In the genomic region with DNA sequence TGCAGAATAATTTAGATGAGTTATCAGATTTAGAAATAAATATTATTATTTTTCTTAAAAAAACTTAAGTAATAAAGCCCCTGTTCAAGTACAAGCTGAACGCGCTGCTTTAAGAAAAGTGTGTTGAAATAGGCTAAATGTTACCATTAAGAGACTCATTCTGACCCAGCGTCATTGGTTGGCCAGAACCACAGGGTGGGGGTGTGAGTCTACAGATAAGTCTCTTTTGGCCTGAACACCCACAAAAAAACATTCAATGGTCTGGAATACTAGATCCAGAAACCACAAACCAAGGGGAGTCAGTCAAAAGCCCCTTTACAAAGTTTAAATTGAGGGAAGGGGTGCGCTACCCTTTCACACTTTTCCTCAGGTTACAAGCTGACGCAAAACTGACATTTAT, we compare ENCODE assay signal across 24 cellular contexts.
A peak's percentile ranks its signal among the peaks of the same experiment; 100 is the strongest.
DNase-seq lines count a peak whose midpoint lies in the region; ATAC-seq and TF ChIP-seq lines count a peak whose summit lies in the region.
"Had no signal": no experiment of that assay in that cellular context is flagged by ENCODE, and none has a peak within 500 bp of the region (broad histone marks: within the 10 kb centered on the region; RNA-seq: fewer than 3 reads in every experiment).

No MANE protein-coding gene starts in this region.

- CTCF ChIA-PET in SK-N-SH (lab: Yijun Ruan, JAX) = interaction anchor here (0.8 to 1.1 kb wide), 2 partner anchors 11 to 60 kb away, joined by 4 read pairs; no protein-coding TSS in a partner anchor

- H3K27me3 ChIP-seq in SK-N-SH (ENCODE audit: insufficient read depth) (no peaks in the 10 kb centered on the region), thyroid gland (no peaks in the 10 kb centered on the region)
- H3K27me3 ChIP-seq: ascending aorta, MG63 had no signal

- TF ChIP-seq RAD21 in SK-N-SH (IDR thresholded peaks at IDR 0.05; ENCODE audit: low read length) = peak; percentile 28; the same call in 1 of the 2 replicates

- 0 out of 2 replicates have a peak, but pooled peaks have one; percentile 19 for TF ChIP-seq CTCF in SK-N-SH (IDR thresholded peaks at IDR 0.05)
- TF ChIP-seq CTCF in fibroblast of pulmonary artery (IDR thresholded peaks at IDR 0.05; ENCODE audit: low read length, missing control alignments) = no peak
- no peak for TF ChIP-seq CTCF in thyroid gland (IDR thresholded peaks at IDR 0.05)

- H3K36me3 ChIP-seq in SK-N-SH (replicated peaks in 1 of 2; ENCODE audit: control insufficient read depth in 1 of 2, insufficient read depth in 2 of 2, low read length in 1 of 2) = no peaks in the 10 kb centered on the region
- no peaks in the 10 kb centered on the region for H3K36me3 ChIP-seq in thyroid gland
- H3K36me3 ChIP-seq: ascending aorta, left ventricle myocardium inferior, MG63 had no signal

- no peak overlapping the region for H3K9ac ChIP-seq in SK-N-SH

- H3K4me2 ChIP-seq in SK-N-SH = no peak overlapping the region

- H3K9me3 ChIP-seq in SK-N-SH = no peaks in the 10 kb centered on the region
- no peaks in the 10 kb centered on the region for H3K9me3 ChIP-seq in thyroid gland
- H3K9me3 ChIP-seq: ascending aorta had no signal

- no peak for TF ChIP-seq EP300 in SK-N-SH (IDR thresholded peaks at IDR 0.05; ENCODE audit: borderline replicate concordance in 1 of 2, low read depth in 1 of 2, low read length in 1 of 2)

- POLR2A ChIA-PET in SK-N-SH (lab: Yijun Ruan, JAX) = no interaction called here

- no peaks in the 10 kb centered on the region for H4K20me1 ChIP-seq in SK-N-SH (ENCODE audit: insufficient read depth)

- ATAC-seq in SK-N-SH treated with all-trans-retinoic acid at 6 μM for 48 hours = no peak
- ATAC-seq: K562; naive thymus-derived CD4-positive, alpha-beta T cell; Right ventricle myocardium inferior had no signal

- DNase-seq in SK-N-SH (no peak), SK-MEL-5 (ENCODE audit: low read depth, low spot score) (peak; percentile 33), fibroblast of pulmonary artery (ENCODE audit: low read depth) (peak; percentile 53), thyroid gland (no peak), anterior cingulate cortex (lab: John Stamatoyannopoulos, UW) (no peak), G401 (ENCODE audit: low spot score) (no peak), OCI-M2 (lab: John Stamatoyannopoulos, UW; ENCODE audit: unreplicated experiment) (no peak)
- DNase-seq: activated CD4-positive, alpha-beta memory T cell treated with anti-CD3 and anti-CD28 coated beads, Interleukin-2, amount 10 ng/mL, durations not matched to agents 7 days and 5 days; C1 segment of cervical spinal cord; cerebellar nuclear complex; foreskin fibroblast; left ventricle myocardium inferior; MG63; naive thymus-derived CD4-positive, alpha-beta T cell; NCI-H1694; NCI-H526; occipital lobe; T-helper 9 cell had no signal

- intact Hi-C loops in thyroid gland (cut with DNase I) = no loop called here

- H3F3A ChIP-seq in SK-N-SH (replicated peaks; ENCODE audit: insufficient read depth) = no peaks in the 10 kb centered on the region

- TF ChIP-seq POLR2A in thyroid gland (IDR thresholded peaks at IDR 0.05) = no peak

- H3K27ac ChIP-seq in SK-N-SH (ENCODE audit: low read depth in 2 of 2, low read length in 1 of 2) = no peak overlapping the region
- H3K27ac ChIP-seq in thyroid gland = no peak overlapping the region
- H3K27ac ChIP-seq: ascending aorta, epithelial cell of prostate, left ventricle myocardium inferior, skin epidermis had no signal

- H3K4me1 ChIP-seq in SK-N-SH (ENCODE audit: control insufficient read depth in 1 of 2, insufficient read depth in 2 of 2, low read depth in 1 of 2, low read length in 1 of 2) = no peaks in the 10 kb centered on the region
- H3K4me1 ChIP-seq in thyroid gland = peaks cover 0 to under 1% of the 10 kb centered on the region in 2 donors
- H3K4me1 ChIP-seq: ascending aorta, left ventricle myocardium inferior had no signal

- no peaks in the 10 kb centered on the region for H3K79me2 ChIP-seq in SK-N-SH (ENCODE audit: insufficient read depth)

- in situ Hi-C loops in SK-MEL-5 (cut with HindIII; ENCODE audit: low pct_unique_long_range_greater_than_20kb, low sequenced_read_pairs) = no loop called here
- in situ Hi-C loops in G401 (cut with HindIII; ENCODE audit: low sequenced_read_pairs) = no loop called here

- 79% methylated on average over 5 of the region's 5 CpGs for WGBS in SK-N-SH (ENCODE audit: low lambda C conversion rate)
- 75 to 87% methylated on average over 5 of the region's 5 CpGs for WGBS in thyroid gland, 2 donors

- no peaks in the 10 kb centered on the region for H3K9me2 ChIP-seq in SK-N-SH

- H3K4me3 ChIP-seq in SK-N-SH (ENCODE audit: low read depth in 2 of 2, low read length in 1 of 2) = no peak overlapping the region
- H3K4me3 ChIP-seq in fibroblast of pulmonary artery (replicated peaks; ENCODE audit: low read depth, low read length) = no peak overlapping the region
- no peak overlapping the region for H3K4me3 ChIP-seq in thyroid gland (replicated peaks in 1 of 3)
- H3K4me3 ChIP-seq: ascending aorta, K562, left ventricle myocardium inferior, MG63, skin epidermis had no signal

- H2AFZ ChIP-seq in SK-N-SH (ENCODE audit: low read depth) = no peak overlapping the region

TF ChIP-seq in SK-N-SH, 30 proteins besides CTCF, POLR2A, EP300 and RAD21 (continues in another document):
- TF ChIP-seq SMC3 (IDR thresholded peaks at IDR 0.05; ENCODE audit: low read depth, low read length) = no peak
- TF ChIP-seq, protein P1, sequence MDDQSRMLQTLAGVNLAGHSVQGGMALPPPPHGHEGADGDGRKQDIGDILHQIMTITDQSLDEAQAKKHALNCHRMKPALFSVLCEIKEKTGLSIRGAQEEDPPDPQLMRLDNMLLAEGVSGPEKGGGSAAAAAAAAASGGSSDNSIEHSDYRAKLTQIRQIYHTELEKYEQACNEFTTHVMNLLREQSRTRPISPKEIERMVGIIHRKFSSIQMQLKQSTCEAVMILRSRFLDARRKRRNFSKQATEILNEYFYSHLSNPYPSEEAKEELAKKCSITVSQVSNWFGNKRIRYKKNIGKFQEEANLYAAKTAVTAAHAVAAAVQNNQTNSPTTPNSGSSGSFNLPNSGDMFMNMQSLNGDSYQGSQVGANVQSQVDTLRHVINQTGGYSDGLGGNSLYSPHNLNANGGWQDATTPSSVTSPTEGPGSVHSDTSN (IDR thresholded peaks at IDR 0.05) = no peak
- TF ChIP-seq FOSL2 (IDR thresholded peaks at IDR 0.05; ENCODE audit: borderline replicate concordance, low read depth) = no peak
- TF ChIP-seq USF2 (IDR thresholded peaks at IDR 0.05; ENCODE audit: borderline replicate concordance, low read depth, low read length) = no peak
- no peak for TF ChIP-seq NRF1 (IDR thresholded peaks at IDR 0.05; ENCODE audit: low read depth, low read length)

TF ChIP-seq in SK-N-SH treated with all-trans-retinoic acid at 6 μM for 48 hours, 23 proteins besides CTCF, POLR2A, EP300 and RAD21:
- no peak for TF ChIP-seq ARNTL (CRISPR knock-in tag; IDR thresholded peaks at IDR 0.05; ENCODE audit: borderline replicate concordance, low read depth)
- no peak for TF ChIP-seq BACH2 (CRISPR knock-in tag; IDR thresholded peaks at IDR 0.05; ENCODE audit: borderline replicate concordance)
- no peak for TF ChIP-seq ZNF70 (CRISPR knock-in tag; IDR thresholded peaks at IDR 0.05)
- TF ChIP-seq PPARA (CRISPR knock-in tag; IDR thresholded peaks at IDR 0.05; ENCODE audit: borderline replicate concordance) = no peak
- TF ChIP-seq ZFP3 (CRISPR knock-in tag; IDR thresholded peaks at IDR 0.05) = no peak
TF ChIP-seq in SK-N-SH treated with all-trans-retinoic acid at 6 μM for 48 hours: peak in this region for 0.

Comparison
In these comparisons a context has a peak if more than half of its experiments do, and no peak if none do; other contexts are left out.
1. DNase-seq: peak in SK-MEL-5 (single experiment) and fibroblast of pulmonary artery (single experiment); none in SK-N-SH (single experiment), thyroid gland (0 of 2), anterior cingulate cortex (0 of 58), G401 (single experiment) and OCI-M2 (single experiment).